ENCODE assay signal across 16 cellular contexts in genomic region chr1:212769372-212770167, GRCh38. TPM values are rescaled to one million over a fixed set of nuclear protein-coding genes. Genes with fewer than 3 reads are reported as not detected.
DNase-seq lines count a peak whose midpoint lies in the region; ATAC-seq, FAIRE-seq and TF ChIP-seq lines count a peak whose summit lies in the region.
"Had no signal": no experiment of that assay in that cellular context is flagged by ENCODE, and none has a peak within 500 bp of the region (broad histone marks: within the 10 kb centered on the region; RNA-seq: fewer than 3 reads in every experiment).

No MANE protein-coding gene starts in this region.

- DNase-seq in HepG2 (ENCODE audit: low spot score) (no peak), right lobe of liver (no peak), NCI-H146 (lab: John Stamatoyannopoulos, UW) (no peak), psoas muscle (no peak), prostate gland (ENCODE audit: low spot score) (no peak)
- DNase-seq in activated naive CD8-positive, alpha-beta T cell treated with anti-CD3 and anti-CD28 coated beads, Interleukin-2, amount 10 ng/mL, durations not matched to agents 7 days and 5 days: no peak
- DNase-seq: KBM-7, mucosa of descending colon, NCI-H187, NCI-H526 treated with DMSO at 0.1 percent for 48 hours, pancreas, spleen had no signal

- H3K36me3 Mint-ChIP-seq in activated naive CD8-positive, alpha-beta T cell treated with anti-CD3 and anti-CD28 coated beads, Interleukin-2, amount 10 ng/mL, durations not matched to agents 7 days and 5 days: peaks cover 80% of the 10 kb centered on the region

- H3K27me3 Mint-ChIP-seq in activated naive CD8-positive, alpha-beta T cell treated with anti-CD3 and anti-CD28 coated beads, Interleukin-2, amount 10 ng/mL, durations not matched to agents 7 days and 5 days: no peaks in the 10 kb centered on the region

- in situ Hi-C loops in HepG2 (cut with HindIII; ENCODE audit: extremely low pct_ligation_motif_present, low pct_unique_long_range_greater_than_20kb): no loop called here

- H3K4me1 ChIP-seq in HepG2 (ENCODE audit: insufficient read depth, low read length) (no peaks in the 10 kb centered on the region), right lobe of liver (no peaks in the 10 kb centered on the region), psoas muscle (no peaks in the 10 kb centered on the region), prostate gland (replicated peaks) (no peaks in the 10 kb centered on the region)
- H3K4me1 ChIP-seq: pancreas had no signal

- TF ChIP-seq EP300 in HepG2 (IDR thresholded peaks at IDR 0.05; ENCODE audit: low read depth in 2 of 2, low read length in 2 of 2) (no peak), HepG2 (CRISPR knock-in tag; IDR thresholded peaks at IDR 0.05; ENCODE audit: borderline replicate concordance) (no peak)

- TF ChIP-seq CTCF in HepG2 (CRISPR knock-in tag; IDR thresholded peaks at IDR 0.05) (no peak), right lobe of liver (IDR thresholded peaks at IDR 0.05) (no peak), psoas muscle (IDR thresholded peaks at IDR 0.05) (no peak), prostate gland (IDR thresholded peaks at IDR 0.05) (no peak)

- H3K4me2 ChIP-seq in HepG2 (ENCODE audit: low read depth, low read length): no peak overlapping the region

- intact Hi-C loops in HepG2 (cut with micrococcal nuclease; ENCODE audit: unreplicated experiment): no loop called here
- intact Hi-C loops in right lobe of liver (cut with DNase I): no loop called here
- intact Hi-C loops in psoas muscle (cut with DNase I): no loop called here
- intact Hi-C loops in prostate gland (cut with DNase I): no loop called here

- H3K9me3 Mint-ChIP-seq in activated naive CD8-positive, alpha-beta T cell treated with anti-CD3 and anti-CD28 coated beads, Interleukin-2, amount 10 ng/mL, durations not matched to agents 7 days and 5 days: peaks cover 30% of the 10 kb centered on the region

- BruUV-seq in HepG2 (replicated peaks; lab: Mats Ljungman, UMichigan): no TSS peak

- H3K9me3 ChIP-seq in HepG2 (ENCODE audit: low read length) (peaks cover 19% of the 10 kb centered on the region; the same call in 1 of the 2 replicates), right lobe of liver (peaks cover 0 to 4% (median 0%) of the 10 kb centered on the region in 4 donors), psoas muscle (peaks cover 23% of the 10 kb centered on the region), prostate gland (no peaks in the 10 kb centered on the region)
- H3K9me3 ChIP-seq: pancreas had no signal

- ATAC-seq in HepG2 (no peak), right lobe of liver (no peak), HG03378 (IDR thresholded peaks at IDR 0.05; ENCODE audit: unreplicated experiment) (peak; percentile 66), GM18520 (IDR thresholded peaks at IDR 0.05; ENCODE audit: unreplicated experiment) (no peak), psoas muscle (no peak)
- peak; percentile 50 for ATAC-seq in activated naive CD8-positive, alpha-beta T cell treated with anti-CD3 and anti-CD28 coated beads, Interleukin-2, amount 10 ng/mL, durations not matched to agents 7 days and 5 days (ENCODE audit: low read depth)
- ATAC-seq: mucosa of descending colon, pancreas had no signal

- no peaks in the 10 kb centered on the region for H3K27me3 ChIP-seq in HepG2 (ENCODE audit: control insufficient read depth in 1 of 2, insufficient read depth in 2 of 2, low read length in 2 of 2)
- H3K27me3 ChIP-seq in right lobe of liver: no peaks in the 10 kb centered on the region
- no peaks in the 10 kb centered on the region for H3K27me3 ChIP-seq in psoas muscle (ENCODE audit: insufficient read depth in 3 of 3, low read length in 2 of 3)
- H3K27me3 ChIP-seq in prostate gland (replicated peaks; ENCODE audit: insufficient read depth): no peaks in the 10 kb centered on the region
- H3K27me3 ChIP-seq: pancreas, spleen had no signal

- H3K36me3 ChIP-seq in HepG2 (replicated peaks in 1 of 2; ENCODE audit: control insufficient read depth in 1 of 2, insufficient read depth in 2 of 2, low read length in 2 of 2) (peaks cover 1 to 18% of the 10 kb centered on the region in 2 experiments; a peak in 3 of 5 replicates), right lobe of liver (no peaks in the 10 kb centered on the region), psoas muscle (ENCODE audit: insufficient read depth in 1 of 2, low read depth in 1 of 2) (peaks cover 0 to 2% of the 10 kb centered on the region in 2 donors), prostate gland (no peaks in the 10 kb centered on the region)
- H3K36me3 ChIP-seq: pancreas, thoracic aorta had no signal

- 100% methylated on average over 1 of the region's 1 CpG for WGBS in HepG2 (ENCODE audit: low lambda C conversion rate)
- 56% methylated on average over 1 of the region's 1 CpG for WGBS in right lobe of liver (ENCODE audit: insufficient coverage, low coverage, low lambda C conversion rate, missing lambda C conversion rate)
- WGBS in psoas muscle, 3 donors: 86 to 92% (median 90%) methylated on average over 1 of the region's 1 CpG
- 71% methylated on average over 1 of the region's 1 CpG for WGBS in prostate gland

- POLR2A ChIA-PET in HepG2 (lab: Yijun Ruan, JAX): no interaction called here
- POLR2A ChIA-PET in activated naive CD8-positive, alpha-beta T cell treated with anti-CD3 and anti-CD28 coated beads, Interleukin-2, amount 10 ng/mL, durations not matched to agents 7 days and 5 days (lab: Charles Lee): interaction anchor here (0.6 to 1.1 kb wide), 2 partner anchors 15 to 88 kb away, joined by 3 to 4 read pairs; partner anchors contain the start of gene FLVCR1

- H3K27ac ChIP-seq in HepG2 (ENCODE audit: extremely low read length, insufficient read depth, low read length) (no peak overlapping the region), right lobe of liver (no peak overlapping the region), psoas muscle (no peak overlapping the region), prostate gland (no peak overlapping the region)
- H3K27ac ChIP-seq: pancreas, spleen, thoracic aorta had no signal

- TF ChIP-seq POLR2A in HepG2 (IDR thresholded peaks at IDR 0.05; ENCODE audit: insufficient read depth in 1 of 2, low read depth in 2 of 2, low read length in 2 of 2) (no peak), right lobe of liver (IDR thresholded peaks at IDR 0.05) (no peak), prostate gland (IDR thresholded peaks at IDR 0.05) (no peak)

- CTCF ChIA-PET in HepG2 (lab: Yijun Ruan, JAX; ENCODE audit: low intra/inter-chr PET ratio, low total read pairs): no interaction called here

- no peak overlapping the region for H3K27ac Mint-ChIP-seq in activated naive CD8-positive, alpha-beta T cell treated with anti-CD3 and anti-CD28 coated beads, Interleukin-2, amount 10 ng/mL, durations not matched to agents 7 days and 5 days

- H2AFZ ChIP-seq in HepG2 (ENCODE audit: low read length): no peak overlapping the region

- H3K4me1 Mint-ChIP-seq in activated naive CD8-positive, alpha-beta T cell treated with anti-CD3 and anti-CD28 coated beads, Interleukin-2, amount 10 ng/mL, durations not matched to agents 7 days and 5 days: peaks cover 23% of the 10 kb centered on the region

- no peak for FAIRE-seq in HepG2 (lab: Jason Lieb, UNC)
- FAIRE-seq: frontal cortex, pancreas had no signal

- H3K79me2 ChIP-seq in HepG2 (ENCODE audit: insufficient read depth, low read length): peaks cover 45% of the 10 kb centered on the region

- peak overlapping the region; percentile 0 for H3K4me3 Mint-ChIP-seq in activated naive CD8-positive, alpha-beta T cell treated with anti-CD3 and anti-CD28 coated beads, Interleukin-2, amount 10 ng/mL, durations not matched to agents 7 days and 5 days

- no peak overlapping the region for H3K9ac ChIP-seq in HepG2 (ENCODE audit: insufficient read depth, low read depth, low read length)

- no peaks in the 10 kb centered on the region for H4K20me1 ChIP-seq in HepG2 (ENCODE audit: insufficient read depth, low read length)

- H3K4me3 ChIP-seq in HepG2 (replicated peaks in 1 of 3; ENCODE audit: insufficient read depth in 1 of 3, low read depth in 2 of 3, low read length in 3 of 3): no peak overlapping the region
- no peak overlapping the region for H3K4me3 ChIP-seq in right lobe of liver
- no peak overlapping the region for H3K4me3 ChIP-seq in psoas muscle
- no peak overlapping the region for H3K4me3 ChIP-seq in prostate gland
- H3K4me3 ChIP-seq: mucosa of descending colon, pancreas, spleen, thoracic aorta had no signal

- TF ChIP-seq RAD21 in HepG2 (CRISPR knock-in tag; IDR thresholded peaks at IDR 0.05): no peak

RNA-seq across cellular contexts. Expression of gene NSL1, which starts 22.0 kb away (rescaled TPM):
- 77.4 and 119 TPM in 2 replicates for total RNA-seq in HepG2 (2016; rRNA removed; fragmentation: Illumina TruSeq; extraction: Trizol)
- total RNA-seq in HepG2 (2016; cell fraction: cytosol; rRNA removed; fragmentation: Illumina TruSeq; extraction: Trizol; ENCODE audit: low read depth): 16.8 and 20.7 TPM in 2 replicates
- total RNA-seq in HepG2 (2016; cell fraction: insoluble cytoplasmic fraction; rRNA removed; fragmentation: Illumina TruSeq; extraction: Trizol): 80.4 and 129 TPM in 2 replicates
- total RNA-seq in HepG2 (2016; cell fraction: membrane; rRNA removed; fragmentation: Illumina TruSeq; extraction: Trizol): 30.7 and 36.3 TPM in 2 replicates
- total RNA-seq in HepG2 (2016; cell fraction: nucleus; rRNA removed; fragmentation: Illumina TruSeq; extraction: Trizol): 44.8 and 46.6 TPM in 2 replicates
- polyA plus RNA-seq in HepG2 (2011; rRNA removed): 26.4 and 34.5 TPM in 2 replicates
- 24.3 and 36.8 TPM in 2 replicates for polyA plus RNA-seq in HepG2 (2011; cell fraction: cytosol; rRNA removed)
- polyA plus RNA-seq in HepG2 (2011; cell fraction: nucleus; rRNA removed): 20.4 and 20.6 TPM in 2 replicates
- 22.1 and 33.9 TPM in 2 replicates for polyA plus RNA-seq in HepG2 (2012)
- 8.7 and 9.3 TPM in 2 replicates for polyA plus RNA-seq in HepG2 (2016; cell fraction: cytosol; fragmentation: Illumina TruSeq; extraction: Trizol; ENCODE audit: low read depth)
- polyA plus RNA-seq in HepG2 (2016; cell fraction: insoluble cytoplasmic fraction; fragmentation: Illumina TruSeq; extraction: Trizol; ENCODE audit: low read depth): 103 and 108 TPM in 2 replicates
- polyA plus RNA-seq in HepG2 (2016; cell fraction: membrane; fragmentation: Illumina TruSeq; extraction: Trizol; ENCODE audit: low read depth): 15.8 and 17.8 TPM in 2 replicates
- polyA plus RNA-seq in HepG2 (2016; cell fraction: nucleus; fragmentation: Illumina TruSeq; extraction: Trizol; ENCODE audit: insufficient read depth, low read depth): 38.2 and 40.5 TPM in 2 replicates
- 15.7 and 18.6 TPM in 2 replicates for polyA minus RNA-seq in HepG2 (2011; rRNA and poly(A)+ RNA removed; ENCODE audit: low replicate concordance)
- 20.8 and 22.2 TPM in 2 replicates for polyA minus RNA-seq in HepG2 (2011; cell fraction: cytosol; rRNA and poly(A)+ RNA removed)
- 49.3 and 52.6 TPM in 2 replicates for polyA minus RNA-seq in HepG2 (2011; cell fraction: nucleus; rRNA and poly(A)+ RNA removed)
- total RNA-seq in right lobe of liver: 10 to 100 TPM; 13.3 to 26.5 (median 16.2) TPM
- total RNA-seq in activated naive CD8-positive, alpha-beta T cell treated with anti-CD3 and anti-CD28 coated beads, Interleukin-2, amount 10 ng/mL, durations not matched to agents 7 days and 5 days: 10 to 100 TPM; 38.1 to 38.2 TPM
- 10 to 100 TPM; 13.2 to 21.2 (median 16.5) TPM for total RNA-seq in psoas muscle
- 10 to 100 TPM; 14.1 to 34.5 (median 24.0) TPM for polyA plus RNA-seq in psoas muscle
- 10 to 100 TPM; 31.6 to 42.6 TPM for total RNA-seq in prostate gland

RNA-seq across cellular contexts. Expression of gene TATDN3, which starts 22.1 kb away (rescaled TPM):
- 8.6 and 10.7 TPM in 2 replicates for total RNA-seq in HepG2 (2016; rRNA removed; fragmentation: Illumina TruSeq; extraction: Trizol)
- total RNA-seq in HepG2 (2016; cell fraction: cytosol; rRNA removed; fragmentation: Illumina TruSeq; extraction: Trizol; ENCODE audit: low read depth): 1.1 and 1.7 TPM in 2 replicates
- 7.9 and 9.4 TPM in 2 replicates for total RNA-seq in HepG2 (2016; cell fraction: insoluble cytoplasmic fraction; rRNA removed; fragmentation: Illumina TruSeq; extraction: Trizol)
- 3.5 and 5.2 TPM in 2 replicates for total RNA-seq in HepG2 (2016; cell fraction: membrane; rRNA removed; fragmentation: Illumina TruSeq; extraction: Trizol)
- total RNA-seq in HepG2 (2016; cell fraction: nucleus; rRNA removed; fragmentation: Illumina TruSeq; extraction: Trizol): 6.4 and 7.0 TPM in 2 replicates
- 6.9 and 7.3 TPM in 2 replicates for polyA plus RNA-seq in HepG2 (2011; rRNA removed)
- 3.9 and 5.7 TPM in 2 replicates for polyA plus RNA-seq in HepG2 (2011; cell fraction: cytosol; rRNA removed)
- 4.0 and 5.4 TPM in 2 replicates for polyA plus RNA-seq in HepG2 (2011; cell fraction: nucleus; rRNA removed)
- 7.4 and 7.5 TPM in 2 replicates for polyA plus RNA-seq in HepG2 (2012)
- polyA plus RNA-seq in HepG2 (2016; cell fraction: cytosol; fragmentation: Illumina TruSeq; extraction: Trizol; ENCODE audit: low read depth): 1.7 and 2.9 TPM in 2 replicates
- polyA plus RNA-seq in HepG2 (2016; cell fraction: insoluble cytoplasmic fraction; fragmentation: Illumina TruSeq; extraction: Trizol; ENCODE audit: low read depth): 10.3 and 10.7 TPM in 2 replicates
- 3.3 and 4.1 TPM in 2 replicates for polyA plus RNA-seq in HepG2 (2016; cell fraction: membrane; fragmentation: Illumina TruSeq; extraction: Trizol; ENCODE audit: low read depth)
- polyA plus RNA-seq in HepG2 (2016; cell fraction: nucleus; fragmentation: Illumina TruSeq; extraction: Trizol; ENCODE audit: insufficient read depth, low read depth): 6.2 and 8.3 TPM in 2 replicates
- polyA minus RNA-seq in HepG2 (2011; rRNA and poly(A)+ RNA removed; ENCODE audit: low replicate concordance): 2.8 and 5.4 TPM in 2 replicates
- 2.6 and 5.8 TPM in 2 replicates for polyA minus RNA-seq in HepG2 (2011; cell fraction: cytosol; rRNA and poly(A)+ RNA removed)
- polyA minus RNA-seq in HepG2 (2011; cell fraction: nucleus; rRNA and poly(A)+ RNA removed): 12.6 and 17.0 TPM in 2 replicates
- total RNA-seq in right lobe of liver: 1 to 10 TPM; 6.0 to 9.3 (median 6.6) TPM
- total RNA-seq in activated naive CD8-positive, alpha-beta T cell treated with anti-CD3 and anti-CD28 coated beads, Interleukin-2, amount 10 ng/mL, durations not matched to agents 7 days and 5 days: 10 to 100 TPM; 13.9 to 18.6 TPM
- 10 to 100 TPM; 21.4 to 25.2 (median 22.8) TPM for total RNA-seq in psoas muscle
- 10 to 100 TPM; 13.5 to 20.9 (median 13.9) TPM for polyA plus RNA-seq in psoas muscle
- 10 to 100 TPM in 1 of 2 donors, 1 to 10 TPM in 1; 9.0 to 10.2 TPM for total RNA-seq in prostate gland

Comparison
In these comparisons a context has a peak if more than half of its experiments do, and no peak if none do; other contexts are left out.
1. ATAC-seq: peak in HG03378 (single experiment) and activated naive CD8-positive, alpha-beta T cell treated with anti-CD3 and anti-CD28 coated beads, Interleukin-2, amount 10 ng/mL, durations not matched to agents 7 days and 5 days (single experiment); none in HepG2 (single experiment), right lobe of liver (0 of 4), GM18520 (single experiment) and psoas muscle (0 of 4).